In the genomic region with DNA sequence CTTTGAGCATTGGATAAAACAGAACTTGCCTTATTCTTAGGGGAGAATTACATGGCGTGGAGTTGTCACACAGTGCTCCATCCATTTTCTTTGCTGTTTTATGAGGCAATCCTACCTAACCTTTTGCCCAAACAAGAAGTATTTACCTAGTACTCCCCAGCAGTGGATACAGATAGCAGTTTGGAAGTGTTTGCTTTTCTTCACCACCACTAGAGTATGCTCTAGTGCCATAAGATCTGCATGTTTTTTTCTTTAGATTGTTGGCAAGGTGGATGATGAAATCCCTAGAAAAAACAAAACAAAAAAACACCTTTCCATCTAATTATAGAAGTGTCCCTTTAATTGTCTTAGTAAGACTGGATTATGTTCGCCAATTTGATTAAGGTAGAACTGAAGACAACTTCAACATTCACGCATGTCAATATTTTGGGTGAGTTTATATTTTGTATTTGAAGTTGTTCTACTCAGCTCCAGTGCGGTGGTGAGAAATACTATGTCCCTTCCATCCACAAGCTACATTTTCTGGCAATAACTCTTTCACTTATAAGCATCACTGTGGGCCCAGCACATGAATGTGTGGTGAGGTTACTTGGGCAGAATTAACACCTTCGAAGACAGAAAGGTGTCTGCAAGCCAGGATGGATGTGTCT, we compare ENCODE assay signal across 8 cellular contexts. TPM values are rescaled to one million over a fixed set of nuclear protein-coding genes. Genes with fewer than 3 reads are reported as not detected.
DNase-seq lines count a peak whose midpoint lies in the region; ATAC-seq and TF ChIP-seq lines count a peak whose summit lies in the region.

No MANE protein-coding gene starts in this region.

- DNase-seq in A172 (ENCODE audit: low spot score), result peak; percentile 8
- DNase-seq in NCI-H460 (ENCODE audit: extremely low read depth, low read depth), result peak; percentile 59
- DNase-seq in dorsolateral prefrontal cortex, result no peak
- no peak for DNase-seq in GDM1 (lab: John Stamatoyannopoulos, UW)
- no peak for DNase-seq in activated CD8-positive, alpha-beta memory T cell treated with anti-CD3 and anti-CD28 coated beads, Interleukin-2, amount 50 U/mL, for 4 hours

- no peak overlapping the region for H3K9ac ChIP-seq in parathyroid adenoma

- H3K79me2 ChIP-seq in parathyroid adenoma, result no peaks in the 10 kb centered on the region

- no peak for ATAC-seq in HG03025 (IDR thresholded peaks at IDR 0.05; ENCODE audit: low FRiP score, unreplicated experiment)

- peaks cover 2% of the 10 kb centered on the region for H3K4me1 ChIP-seq in parathyroid adenoma

- no peaks in the 10 kb centered on the region for H3K9me3 ChIP-seq in parathyroid adenoma (ENCODE audit: control insufficient read depth, low read length)

- intact Hi-C loops in dorsolateral prefrontal cortex (cut with DNase I), result no loop called here

- no peak overlapping the region for H3K4me2 ChIP-seq in parathyroid adenoma (ENCODE audit: low read length)

- no peak overlapping the region for H3K27ac ChIP-seq in dorsolateral prefrontal cortex
- no peak overlapping the region for H3K27ac ChIP-seq in parathyroid adenoma

- no peaks in the 10 kb centered on the region for H3K36me3 ChIP-seq in parathyroid adenoma (ENCODE audit: control insufficient read depth, insufficient read depth, low read length)

- TF ChIP-seq CTCF in GM12874 (IDR thresholded peaks at IDR 0.05; ENCODE audit: insufficient read depth, low read depth, low read length) (peak; percentile 53), dorsolateral prefrontal cortex (IDR thresholded peaks at IDR 0.05 in 54 of 56, conservative IDR thresholded peaks at IDR 0.05 in 2 of 56; ENCODE audit: low read depth in 1 of 56, partially characterized antibody in 56 of 56) (peak in 55 of 56 donors; percentile 15 to 72 (median 50)), parathyroid adenoma (IDR thresholded peaks at IDR 0.05) (peak; percentile 64)

- H3K27me3 ChIP-seq in dorsolateral prefrontal cortex, result peaks cover 0 to 28% (median 0%) of the 10 kb centered on the region in 45 donors
- no peaks in the 10 kb centered on the region for H3K27me3 ChIP-seq in parathyroid adenoma (ENCODE audit: control insufficient read depth, insufficient read depth, low read length)

- peak overlapping the region; percentile 35 for H2AFZ ChIP-seq in parathyroid adenoma

- no peak overlapping the region for H3K4me3 ChIP-seq in dorsolateral prefrontal cortex
- H3K4me3 ChIP-seq in parathyroid adenoma (ENCODE audit: low read depth, low read length), result no peak overlapping the region

RNA-seq across cellular contexts. Expression of gene TMEM260, which starts 23.6 kb away (rescaled TPM):
- 6.9 and 15.6 TPM in 2 replicates for total RNA-seq in A172 (2014; rRNA removed; shearing (Covaris generic))
- 12.8 and 14.4 TPM in 2 replicates for total RNA-seq in NCI-H460 (2014; rRNA removed; shearing (Covaris generic))
- polyA plus RNA-seq in NCI-H460 (2014; cell fraction: nucleus; rRNA removed), result 28.9 and 34.1 TPM in 2 replicates
- 10 to 100 TPM; 20.8 to 56.5 (median 39.2) TPM for total RNA-seq in dorsolateral prefrontal cortex

Comparison
In these comparisons a context has a peak if more than half of its experiments do, and no peak if none do; other contexts are left out.
1. DNase-seq: peak in A172 (single experiment) and NCI-H460 (single experiment); none in dorsolateral prefrontal cortex (0 of 10), GDM1 (single experiment) and activated CD8-positive, alpha-beta memory T cell treated with anti-CD3 and anti-CD28 coated beads, Interleukin-2, amount 50 U/mL, for 4 hours (single experiment).
2. Peak in every context shown above with its lines, with median percentiles within 50 percentile points of each other: CTCF ChIP-seq.